22 cellular contexts compared by ENCODE assay signal in genomic region chr10:78348416-78349164, GRCh38.
DNase-seq lines count a peak whose midpoint lies in the region; ATAC-seq and TF ChIP-seq lines count a peak whose summit lies in the region.
"Had no signal": no experiment of that assay in that cellular context is flagged by ENCODE, and none has a peak within 500 bp of the region (broad histone marks: within the 10 kb centered on the region; RNA-seq: fewer than 3 reads in every experiment).

No MANE protein-coding gene starts in this region.

- H3K27ac ChIP-seq in GM23338 (ENCODE audit: low read depth) = no peak overlapping the region
- H3K27ac ChIP-seq in PC-3 (ENCODE audit: low read length) = no peak overlapping the region
- H3K27ac ChIP-seq: body of pancreas, GM23248, KMS-11, right lobe of liver, thoracic aorta had no signal

- ATAC-seq in GM23338 (no peak), PC-3 (no peak), sciatic nerve (no peak), GM18502 (IDR thresholded peaks at IDR 0.05; ENCODE audit: poor library complexity, unreplicated experiment) (no peak)
- ATAC-seq: activated CD4-positive, CD25-positive, alpha-beta regulatory T cell treated with anti-CD3 and anti-CD28 coated beads, Interleukin-2, amount 50 U/mL, for 24 hours; activated naive CD8-positive, alpha-beta T cell treated with anti-CD3 and anti-CD28 coated beads, Interleukin-2, amount 50 U/mL, for 24 hours; body of pancreas; effector memory CD8-positive, alpha-beta T cell; left colon; SK-N-SH treated with all-trans-retinoic acid at 6 μM for 48 hours had no signal

- no peak overlapping the region for H3K4me2 ChIP-seq in GM23338
- H3K4me2 ChIP-seq in PC-3 (ENCODE audit: low read length) = no peak overlapping the region
- H3K4me2 ChIP-seq: KMS-11 had no signal

- intact Hi-C loops in PC-3 (cut with micrococcal nuclease) (no loop called here), sciatic nerve (cut with DNase I) (no loop called here)

- H3K9me3 Mint-ChIP-seq in GM23338 = peaks cover 8% of the 10 kb centered on the region
- H3K9me3 Mint-ChIP-seq: activated naive CD8-positive, alpha-beta T cell treated with anti-CD3 and anti-CD28 coated beads, Interleukin-2, amount 50 U/mL, for 24 hours; effector memory CD8-positive, alpha-beta T cell; stimulated activated effector memory CD8-positive, alpha-beta T cell treated with anti-CD3 and anti-CD28 coated beads, Interleukin-12 subunit alpha, Interleukin-12 subunit beta, amount 100 ng/mL, for 72 hours had no signal

- CTCF ChIA-PET in PC-3 (lab: Charles Lee) = no interaction called here

- H3K4me1 ChIP-seq in GM23338 (ENCODE audit: insufficient read depth) = no peaks in the 10 kb centered on the region
- H3K4me1 ChIP-seq in PC-3 (ENCODE audit: insufficient read depth, low read length) = no peaks in the 10 kb centered on the region
- H3K4me1 ChIP-seq: body of pancreas had no signal

- H3K36me3 Mint-ChIP-seq in GM23338 (ENCODE audit: low read depth) = 0 out of 3 replicates have a peak, but pooled peaks cover 5% of the 10 kb centered on the region
- H3K36me3 Mint-ChIP-seq: stimulated activated effector memory CD8-positive, alpha-beta T cell treated with anti-CD3 and anti-CD28 coated beads, Interleukin-12 subunit alpha, Interleukin-12 subunit beta, amount 100 ng/mL, for 72 hours had no signal

- no peaks in the 10 kb centered on the region for H4K20me1 ChIP-seq in GM23338 (replicated peaks; ENCODE audit: insufficient read depth)
- no peaks in the 10 kb centered on the region for H4K20me1 ChIP-seq in PC-3 (ENCODE audit: low read length)

- no peak overlapping the region for H3K4me3 ChIP-seq in GM23338
- H3K4me3 ChIP-seq in PC-3 (ENCODE audit: low read length) = no peak overlapping the region
- H3K4me3 ChIP-seq: body of pancreas, GM23248, right lobe of liver, thoracic aorta had no signal

- no peaks in the 10 kb centered on the region for H3K27me3 ChIP-seq in GM23338 (ENCODE audit: insufficient read depth)
- peaks cover 85% of the 10 kb centered on the region for H3K27me3 ChIP-seq in PC-3 (ENCODE audit: low read length)
- H3K27me3 ChIP-seq: body of pancreas, right lobe of liver had no signal

- H3K9me3 ChIP-seq in PC-3 (ENCODE audit: low read length) = no peaks in the 10 kb centered on the region
- H3K9me3 ChIP-seq: body of pancreas, right lobe of liver, thoracic aorta had no signal

- H3K9ac ChIP-seq in PC-3 (ENCODE audit: low read length) = no peak overlapping the region
- H3K9ac ChIP-seq: GM23248, KMS-11 had no signal

- peaks cover 2% of the 10 kb centered on the region for H3K27me3 Mint-ChIP-seq in GM23338 (ENCODE audit: insufficient read depth, low read depth, poor library complexity)

- DNase-seq in GM23338 (ENCODE audit: low spot score) (no peak), PC-3 (peak; percentile 57), islet precursor cell (peak; percentile 40), sciatic nerve (ENCODE audit: low spot score) (peak; percentile 31), NCI-H1048 (lab: John Stamatoyannopoulos, UW) (no peak), foreskin melanocyte (no peak), GM13977 (ENCODE audit: low spot score) (no peak)
- DNase-seq: activated naive CD8-positive, alpha-beta T cell treated with anti-CD3 and anti-CD28 coated beads, Interleukin-2, amount 50 U/mL, for 24 hours; effector memory CD8-positive, alpha-beta T cell; GM23248; NCI-H187 treated with DMSO at 0.1 percent for 48 hours; NCI-H446; T1000 had no signal

- no peaks in the 10 kb centered on the region for H3K9me2 ChIP-seq in GM23338 (ENCODE audit: insufficient read depth)
- no peaks in the 10 kb centered on the region for H3K9me2 ChIP-seq in PC-3 (replicated peaks; ENCODE audit: low read length)

- no peak overlapping the region for H2AFZ ChIP-seq in GM23338
- H2AFZ ChIP-seq in PC-3 (ENCODE audit: low read length) = no peak overlapping the region
- H2AFZ ChIP-seq: GM23248 had no signal

- POLR2A ChIA-PET in PC-3 (lab: Charles Lee; ENCODE audit: unreplicated experiment) = no interaction called here

- H3K4me1 Mint-ChIP-seq in GM23338 = peaks cover 3% of the 10 kb centered on the region; the same call in 1 of the 3 replicates
- H3K4me1 Mint-ChIP-seq: activated naive CD8-positive, alpha-beta T cell treated with anti-CD3 and anti-CD28 coated beads, Interleukin-2, amount 50 U/mL, for 24 hours; stimulated activated effector memory CD8-positive, alpha-beta T cell treated with anti-CD3 and anti-CD28 coated beads, Interleukin-12 subunit alpha, Interleukin-12 subunit beta, amount 100 ng/mL, for 72 hours had no signal

- H3K4me3 Mint-ChIP-seq in GM23338 = no peak overlapping the region
- H3K4me3 Mint-ChIP-seq: activated naive CD8-positive, alpha-beta T cell treated with anti-CD3 and anti-CD28 coated beads, Interleukin-2, amount 50 U/mL, for 24 hours; effector memory CD8-positive, alpha-beta T cell; stimulated activated effector memory CD8-positive, alpha-beta T cell treated with anti-CD3 and anti-CD28 coated beads, Interleukin-12 subunit alpha, Interleukin-12 subunit beta, amount 100 ng/mL, for 72 hours had no signal

- no TSS peak for BruUV-seq in PC-3 (replicated peaks; lab: Mats Ljungman, UMichigan)

- in situ Hi-C loops in GM13977 (cut with MboI; ENCODE audit: low pct_unique_long_range_greater_than_20kb, low sequenced_read_pairs, unreplicated experiment) = no loop called here

- H3F3A ChIP-seq in GM23338 (replicated peaks; ENCODE audit: low read depth) = no peaks in the 10 kb centered on the region
- no peaks in the 10 kb centered on the region for H3F3A ChIP-seq in PC-3 (ENCODE audit: low read length, unreplicated experiment)

- H3K36me3 ChIP-seq in GM23338 (ENCODE audit: insufficient read depth) (no peaks in the 10 kb centered on the region), PC-3 (ENCODE audit: low read depth, low read length) (no peaks in the 10 kb centered on the region)
- H3K36me3 ChIP-seq: right lobe of liver, thoracic aorta had no signal

- H3K79me2 ChIP-seq in GM23338 (replicated peaks; ENCODE audit: insufficient read depth) = no peaks in the 10 kb centered on the region
- no peaks in the 10 kb centered on the region for H3K79me2 ChIP-seq in PC-3 (ENCODE audit: low read length)

- TF ChIP-seq CTCF in GM23338 (conservative IDR thresholded peaks at IDR 0.05; ENCODE audit: low read depth in 2 of 2) = no peak
- no peak for TF ChIP-seq CTCF in PC-3 (conservative IDR thresholded peaks at IDR 0.05; ENCODE audit: low read depth, low read length)
- no peak for TF ChIP-seq CTCF in GM13977 (IDR thresholded peaks at IDR 0.05; ENCODE audit: extremely low read depth, insufficient read depth, missing control alignments)

- peak overlapping the region; percentile 68; the same call in 1 of the 2 replicates for H3K27ac Mint-ChIP-seq in GM23338
- H3K27ac Mint-ChIP-seq: activated naive CD8-positive, alpha-beta T cell treated with anti-CD3 and anti-CD28 coated beads, Interleukin-2, amount 50 U/mL, for 24 hours; effector memory CD8-positive, alpha-beta T cell; stimulated activated effector memory CD8-positive, alpha-beta T cell treated with anti-CD3 and anti-CD28 coated beads, Interleukin-12 subunit alpha, Interleukin-12 subunit beta, amount 100 ng/mL, for 72 hours had no signal

TF ChIP-seq in GM23338, 12 proteins besides CTCF, POLR2A, EP300 and RAD21 (continues in another document):
- TF ChIP-seq CREB1 (CRISPR knock-in tag; IDR thresholded peaks at IDR 0.05; ENCODE audit: low read depth) = no peak

Comparison
In these comparisons a context has a peak if more than half of its experiments do, and no peak if none do; other contexts are left out.
1. DNase-seq: peak in PC-3 (single experiment), islet precursor cell (single experiment) and sciatic nerve (single experiment); none in GM23338 (single experiment), NCI-H1048 (single experiment), foreskin melanocyte (single experiment) and GM13977 (single experiment).